Comparison of ENCODE assay signal across 11 cellular contexts in genomic region chr14:55843718-55844403, GRCh38.
DNase-seq lines count a peak whose midpoint lies in the region; ATAC-seq, FAIRE-seq and TF ChIP-seq lines count a peak whose summit lies in the region.
"Had no signal": no experiment of that assay in that cellular context is flagged by ENCODE, and none has a peak within 500 bp of the region (broad histone marks: within the 10 kb centered on the region; RNA-seq: fewer than 3 reads in every experiment).

No MANE protein-coding gene starts in this region.

- peak; percentile 80 for ATAC-seq in left colon
- ATAC-seq in stimulated activated naive B cell treated with anti-CD40 and anti-IgM and Interleukin-4, amounts not matched to agents 10 μg/mL and 1 μg/mL and 100 μg/mL, for 72 hours (replicated peaks): no peak
- ATAC-seq: activated naive CD8-positive, alpha-beta T cell treated with anti-CD3 and anti-CD28 coated beads, Interleukin-2, amount 50 U/mL, for 24 hours had no signal

- no peaks in the 10 kb centered on the region for H3K79me2 ChIP-seq in H9 (ENCODE audit: insufficient read depth, low read length)

- no peak overlapping the region for H2BK120ac ChIP-seq in H9 (ENCODE audit: low read depth, low read length, poor library complexity, severe bottlenecking)

- no peak overlapping the region for H2BK5ac ChIP-seq in H9 (ENCODE audit: insufficient read length, low read length)

- H3K23me2 ChIP-seq in H9 (ENCODE audit: insufficient read length, low read depth, low read length, poor library complexity, severe bottlenecking): no peaks in the 10 kb centered on the region

- no peak overlapping the region for H3K18ac ChIP-seq in H9 (ENCODE audit: insufficient read length, low read depth, low read length)

- no peak overlapping the region for H4K91ac ChIP-seq in H9 (ENCODE audit: insufficient read length, low read depth, low read length)

- no peaks in the 10 kb centered on the region for H3K79me1 ChIP-seq in H9 (ENCODE audit: insufficient read depth, low read depth, low read length, poor library complexity, severe bottlenecking)

- no peak overlapping the region for H2BK15ac ChIP-seq in H9 (ENCODE audit: low read depth, low read length)

- H3K14ac ChIP-seq in H9 (ENCODE audit: insufficient read depth, low read length): no peak overlapping the region

- H3K4me1 Mint-ChIP-seq in H9 (no peaks in the 10 kb centered on the region), brain (peaks cover 16% of the 10 kb centered on the region), Caco-2 (ENCODE audit: low read depth, unreplicated experiment) (no peaks in the 10 kb centered on the region)
- H3K4me1 Mint-ChIP-seq in stimulated activated naive B cell treated with anti-CD40 and anti-IgM and Interleukin-4, amounts not matched to agents 10 μg/mL and 1 μg/mL and 100 μg/mL, for 72 hours: peaks cover 0 to 1% of the 10 kb centered on the region in 2 donors

- H3K9me3 Mint-ChIP-seq in H9 (peaks cover 9 to 12% of the 10 kb centered on the region in 2 experiments; a peak in 4 of 5 replicates), brain (peaks cover 0 to 22% (median 10%) of the 10 kb centered on the region in 5 experiments), Caco-2 (ENCODE audit: unreplicated experiment) (no peaks in the 10 kb centered on the region)
- H3K9me3 Mint-ChIP-seq in stimulated activated naive B cell treated with anti-CD40 and anti-IgM and Interleukin-4, amounts not matched to agents 10 μg/mL and 1 μg/mL and 100 μg/mL, for 72 hours: peaks cover 0 to 2% of the 10 kb centered on the region in 2 donors
- H3K9me3 Mint-ChIP-seq: activated naive CD8-positive, alpha-beta T cell treated with anti-CD3 and anti-CD28 coated beads, Interleukin-2, amount 50 U/mL, for 24 hours had no signal

- no peak overlapping the region for H3K27ac ChIP-seq in AG04450 (ENCODE audit: low read depth, low read length)
- no peak overlapping the region for H3K27ac ChIP-seq in H9 (ENCODE audit: insufficient read length, low read depth, low read length)

- H3K36me3 ChIP-seq in Caco-2 (ENCODE audit: control insufficient read depth, insufficient read depth, low read length): no peaks in the 10 kb centered on the region

- no peak overlapping the region for H3K56ac ChIP-seq in H9 (ENCODE audit: insufficient read length, low read depth, low read length)

- BruUV-seq in Caco-2 (replicated peaks; lab: Mats Ljungman, UMichigan): no TSS peak

- H3K4me3 Mint-ChIP-seq in H9 (no peak overlapping the region), brain (no peak overlapping the region), Caco-2 (ENCODE audit: unreplicated experiment) (no peak overlapping the region)
- no peak overlapping the region for H3K4me3 Mint-ChIP-seq in stimulated activated naive B cell treated with anti-CD40 and anti-IgM and Interleukin-4, amounts not matched to agents 10 μg/mL and 1 μg/mL and 100 μg/mL, for 72 hours
- H3K4me3 Mint-ChIP-seq: activated naive CD8-positive, alpha-beta T cell treated with anti-CD3 and anti-CD28 coated beads, Interleukin-2, amount 50 U/mL, for 24 hours had no signal

- peaks cover 6% of the 10 kb centered on the region for H3K9me3 ChIP-seq in AG04450 (ENCODE audit: control insufficient read depth, insufficient read depth, low read length)
- H3K9me3 ChIP-seq in H9 (ENCODE audit: control insufficient read depth, low read depth, low read length): no peaks in the 10 kb centered on the region
- no peaks in the 10 kb centered on the region for H3K9me3 ChIP-seq in Caco-2

- H3K27ac Mint-ChIP-seq in H9 (no peak overlapping the region; a peak in 1 of 7 replicates), brain (no peak overlapping the region), Caco-2 (ENCODE audit: unreplicated experiment) (no peak overlapping the region)
- H3K27ac Mint-ChIP-seq in stimulated activated naive B cell treated with anti-CD40 and anti-IgM and Interleukin-4, amounts not matched to agents 10 μg/mL and 1 μg/mL and 100 μg/mL, for 72 hours: no peak overlapping the region
- H3K27ac Mint-ChIP-seq: activated naive CD8-positive, alpha-beta T cell treated with anti-CD3 and anti-CD28 coated beads, Interleukin-2, amount 50 U/mL, for 24 hours had no signal

- intact Hi-C loops in left colon (cut with DNase I, micrococcal nuclease): no loop called here
- intact Hi-C loops in Caco-2 (cut with micrococcal nuclease; ENCODE audit: unreplicated experiment): no loop called here

- peak; percentile 31 for TF ChIP-seq CTCF in AG04450 (IDR thresholded peaks at IDR 0.05; ENCODE audit: low read depth, low read length)
- TF ChIP-seq CTCF in H9 (conservative IDR thresholded peaks at IDR 0.05): peak; percentile 46; the same call in 2 of the 3 replicates
- TF ChIP-seq CTCF in brain (conservative IDR thresholded peaks at IDR 0.05): peak; percentile 31 to 65
- TF ChIP-seq CTCF in Caco-2 (IDR thresholded peaks at IDR 0.05; ENCODE audit: insufficient read depth in 1 of 2, low read depth in 1 of 2, low read length in 1 of 2, severe bottlenecking in 1 of 2, unreplicated experiment in 1 of 2): peak in 1 of 2 experiments; percentile 29

- H3K4me2 ChIP-seq in H9 (ENCODE audit: insufficient read depth, insufficient read length, low read length): no peak overlapping the region

- no peak overlapping the region for H4K8ac ChIP-seq in H9 (replicated peaks; ENCODE audit: insufficient read length, low read depth, low read length)

- no peak overlapping the region for H2AFZ ChIP-seq in H9 (ENCODE audit: low read length)

- no peak overlapping the region for H2BK12ac ChIP-seq in H9 (ENCODE audit: insufficient read length, low read depth, low read length)

- FAIRE-seq in RCC 7860 (lab: Jason Lieb, UNC): no peak
- FAIRE-seq: keratinocyte had no signal

- H3K36me3 Mint-ChIP-seq in H9 (ENCODE audit: insufficient read depth in 1 of 3, low read depth in 3 of 3) (peaks cover 1 to 20% (median 8%) of the 10 kb centered on the region in 3 experiments; a peak in 5 of 7 replicates), brain (no peaks in the 10 kb centered on the region), Caco-2 (ENCODE audit: insufficient read depth, unreplicated experiment) (no peaks in the 10 kb centered on the region)
- H3K36me3 Mint-ChIP-seq in stimulated activated naive B cell treated with anti-CD40 and anti-IgM and Interleukin-4, amounts not matched to agents 10 μg/mL and 1 μg/mL and 100 μg/mL, for 72 hours: peaks cover 0 to 3% of the 10 kb centered on the region in 2 donors

- H3T11ph ChIP-seq in H9 (ENCODE audit: low read length): no peak overlapping the region

- no peaks in the 10 kb centered on the region for H4K20me1 ChIP-seq in H9 (ENCODE audit: control insufficient read depth, insufficient read depth, insufficient read length)

- POLR2A ChIA-PET in AG04450 (lab: Yijun Ruan, JAX): no interaction called here
- POLR2A ChIA-PET in Caco-2 (lab: Charles Lee): no interaction called here

- H3K27me3 ChIP-seq in AG04450 (ENCODE audit: control insufficient read depth, insufficient read depth, low read length) (no peaks in the 10 kb centered on the region), H9 (ENCODE audit: insufficient read depth, low read length) (no peaks in the 10 kb centered on the region), Caco-2 (replicated peaks; ENCODE audit: control insufficient read depth, insufficient read depth, low read length) (no peaks in the 10 kb centered on the region)

- DNase-seq in AG04450 (ENCODE audit: low read depth, low spot score) (no peak), H9 (no peak), left colon (no peak), Caco-2 (no peak), middle frontal gyrus (ENCODE audit: extremely low spot score, low spot score) (no peak), RCC 7860 (ENCODE audit: low spot score) (no peak)
- no peak for DNase-seq in stimulated activated naive B cell treated with anti-CD40 and anti-IgM and Interleukin-4, amounts not matched to agents 10 μg/mL and 1 μg/mL and 100 μg/mL, for 72 hours
- DNase-seq: activated naive CD8-positive, alpha-beta T cell treated with anti-CD3 and anti-CD28 coated beads, Interleukin-2, amount 50 U/mL, for 24 hours; T1000 had no signal

- no CpG with 5 or more reads among the region's 8 CpGs for WGBS in H9 (ENCODE audit: extremely low coverage, insufficient read length, low lambda C conversion rate)

- no peak overlapping the region for H3K23ac ChIP-seq in H9 (ENCODE audit: insufficient read length, low read depth, low read length)

- no peak overlapping the region for H3K9ac ChIP-seq in H9 (ENCODE audit: extremely low read depth, insufficient read length, low read length)

- CTCF ChIA-PET in AG04450 (lab: Charles Lee) (interaction anchor here (0.5 to 1.8 kb wide), 12 partner anchors 17 to 632 kb away, joined by 3 to 11 read pairs (median 4); no protein-coding TSS in a partner anchor), Caco-2 (lab: Charles Lee) (interaction anchor here (0.6 kb wide), 1 partner anchor 412 kb away, joined by 3 read pairs; no protein-coding TSS in a partner anchor)

- H3K4me3 ChIP-seq in AG04450 (ENCODE audit: low read depth, low read length) (no peak overlapping the region), Caco-2 (ENCODE audit: low read depth, low read length) (no peak overlapping the region)

- no peaks in the 10 kb centered on the region for H3K27me3 Mint-ChIP-seq in H9 (ENCODE audit: low read depth)
- no peaks in the 10 kb centered on the region for H3K27me3 Mint-ChIP-seq in brain
- no peaks in the 10 kb centered on the region for H3K27me3 Mint-ChIP-seq in Caco-2 (ENCODE audit: insufficient read depth, unreplicated experiment)
- H3K27me3 Mint-ChIP-seq in stimulated activated naive B cell treated with anti-CD40 and anti-IgM and Interleukin-4, amounts not matched to agents 10 μg/mL and 1 μg/mL and 100 μg/mL, for 72 hours: peaks cover 0 to 6% of the 10 kb centered on the region in 2 donors
- H3K27me3 Mint-ChIP-seq: activated naive CD8-positive, alpha-beta T cell treated with anti-CD3 and anti-CD28 coated beads, Interleukin-2, amount 50 U/mL, for 24 hours had no signal

- H2AK5ac ChIP-seq in H9 (ENCODE audit: insufficient read length, low read length): no peak overlapping the region

- H3K4me1 ChIP-seq in H9 (ENCODE audit: insufficient read depth, low read length) (no peaks in the 10 kb centered on the region), Caco-2 (no peaks in the 10 kb centered on the region)

- H2BK20ac ChIP-seq in H9 (ENCODE audit: low read depth, low read length, poor library complexity, severe bottlenecking): no peak overlapping the region

- no peak overlapping the region for H3K4ac ChIP-seq in H9 (ENCODE audit: low read depth, low read length)

- H4K5ac ChIP-seq in H9 (ENCODE audit: insufficient read length, low read depth, low read length): no peak overlapping the region
